In the genomic region with DNA sequence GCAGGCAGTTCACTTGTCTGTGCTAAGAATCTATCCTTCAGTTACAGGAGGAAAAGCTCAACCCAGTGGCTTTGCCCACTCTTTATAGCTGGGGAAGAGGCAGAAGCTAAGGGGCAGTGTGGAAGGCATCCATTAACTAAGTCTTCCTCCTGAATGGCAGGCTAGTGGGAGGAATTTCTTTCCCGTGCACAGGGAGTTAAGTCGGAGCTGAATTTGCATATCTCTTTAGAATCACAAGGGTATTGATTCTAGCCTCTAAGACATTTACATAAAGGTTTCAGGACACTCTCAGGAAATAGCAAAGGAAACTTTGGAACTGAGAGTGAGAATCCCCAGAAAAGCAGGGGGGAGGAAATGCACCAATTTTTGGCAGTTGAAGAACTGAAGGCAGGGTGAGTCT, we compare ENCODE assay signal across 25 cellular contexts.
"Had no signal": no experiment of that assay in that cellular context is flagged by ENCODE, and none has a peak within 500 bp of the region (broad histone marks: within the 10 kb centered on the region; RNA-seq: fewer than 3 reads in every experiment).

No MANE protein-coding gene starts in this region.

- H3K27me3 ChIP-seq: gastrocnemius medialis, ovary, sigmoid colon, stomach, thyroid gland had no signal

- H3K9me3 Mint-ChIP-seq: effector memory CD8-positive, alpha-beta T cell; nephron; stimulated activated effector memory CD8-positive, alpha-beta T cell treated with anti-CD3 and anti-CD28 coated beads, Interleukin-12 subunit alpha, Interleukin-12 subunit beta, amount 100 ng/mL, for 72 hours; type B pancreatic cell had no signal

- ATAC-seq: effector memory CD8-positive, alpha-beta T cell; gastrocnemius medialis; left lobe of liver; naive thymus-derived CD4-positive, alpha-beta T cell; psoas muscle; right cardiac atrium; stimulated activated effector memory CD8-positive, alpha-beta T cell treated with anti-CD3 and anti-CD28 coated beads, Interleukin-12 subunit alpha, Interleukin-12 subunit beta, amount 100 ng/mL, for 72 hours had no signal

- FAIRE-seq: kidney had no signal

- H3K4me1 Mint-ChIP-seq: naive thymus-derived CD4-positive, alpha-beta T cell; stimulated activated effector memory CD8-positive, alpha-beta T cell treated with anti-CD3 and anti-CD28 coated beads, Interleukin-12 subunit alpha, Interleukin-12 subunit beta, amount 100 ng/mL, for 72 hours had no signal

- DNase-seq: cortex of kidney; effector memory CD8-positive, alpha-beta T cell; foreskin fibroblast; gastrocnemius medialis; head of caudate nucleus; kidney; mesenchymal stem cell; midbrain; naive thymus-derived CD4-positive, alpha-beta T cell; occipital lobe; ovary; posterior cingulate gyrus; psoas muscle; right cardiac atrium; sigmoid colon; stimulated activated CD4-positive, alpha-beta T cell treated with anti-CD3 and anti-CD28 coated beads, Interleukin-2, amount 100 ng/mL, for 24 hours; stimulated activated CD4-positive, alpha-beta T cell treated with anti-CD3 and anti-CD28 coated beads, Interleukin-4, amount 100 ng/mL, for 24 hours; stimulated activated naive CD4-positive, alpha-beta T cell treated with Interleukin-2 at 50 U/mL for 16 hours; stomach; thyroid gland had no signal

- H3K27me3 Mint-ChIP-seq: effector memory CD8-positive, alpha-beta T cell had no signal

- H3K27ac ChIP-seq: gastrocnemius medialis, ovary, psoas muscle, sigmoid colon, stomach, thyroid gland had no signal

- H3K36me3 Mint-ChIP-seq: naive thymus-derived CD4-positive, alpha-beta T cell; stimulated activated effector memory CD8-positive, alpha-beta T cell treated with anti-CD3 and anti-CD28 coated beads, Interleukin-12 subunit alpha, Interleukin-12 subunit beta, amount 100 ng/mL, for 72 hours; type B pancreatic cell had no signal

- H3K4me3 ChIP-seq: gastrocnemius medialis, lung, ovary, psoas muscle, sigmoid colon, stomach, thyroid gland had no signal

- H3K27ac Mint-ChIP-seq: effector memory CD8-positive, alpha-beta T cell; naive thymus-derived CD4-positive, alpha-beta T cell; stimulated activated effector memory CD8-positive, alpha-beta T cell treated with anti-CD3 and anti-CD28 coated beads, Interleukin-12 subunit alpha, Interleukin-12 subunit beta, amount 100 ng/mL, for 72 hours; type B pancreatic cell had no signal

- H3K4me1 ChIP-seq: gastrocnemius medialis, psoas muscle, sigmoid colon, stomach, thyroid gland had no signal

- H3K4me3 Mint-ChIP-seq: effector memory CD8-positive, alpha-beta T cell; naive thymus-derived CD4-positive, alpha-beta T cell; nephron; stimulated activated effector memory CD8-positive, alpha-beta T cell treated with anti-CD3 and anti-CD28 coated beads, Interleukin-12 subunit alpha, Interleukin-12 subunit beta, amount 100 ng/mL, for 72 hours; type B pancreatic cell had no signal

- H3K36me3 ChIP-seq: gastrocnemius medialis, ovary, sigmoid colon, stomach, thyroid gland had no signal

- H3K9me3 ChIP-seq: gastrocnemius medialis, ovary, psoas muscle, sigmoid colon, stomach, thyroid gland had no signal
